In the genomic region with DNA sequence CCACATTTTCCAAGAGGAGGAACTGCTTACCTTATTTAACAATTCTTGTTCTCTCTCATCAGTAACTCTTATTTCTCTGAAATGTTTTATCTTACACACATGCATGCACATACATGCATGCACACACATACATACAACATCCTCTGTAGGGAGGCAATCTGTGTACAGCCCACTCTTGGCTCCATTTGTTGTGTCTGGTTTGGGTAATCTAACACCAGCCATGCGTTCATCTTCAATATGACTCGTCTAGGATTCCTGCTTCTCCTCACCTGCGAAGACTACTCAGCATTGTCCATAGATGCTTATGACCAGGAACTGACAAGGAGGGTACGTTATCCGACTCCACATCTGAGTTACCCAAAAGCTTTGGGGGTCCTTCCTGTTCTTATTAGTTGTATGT, we compare ENCODE assay signal across 32 cellular contexts. TPM values are rescaled to one million over a fixed set of nuclear protein-coding genes. Genes with fewer than 3 reads are reported as not detected.
"Had no signal": no experiment of that assay in that cellular context is flagged by ENCODE, and none has a peak within 500 bp of the region (broad histone marks: within the 10 kb centered on the region; RNA-seq: fewer than 3 reads in every experiment).

No MANE protein-coding gene starts in this region.

- H3K4me3 ChIP-seq: MG63, SJSA1 had no signal

- ATAC-seq: activated CD8-positive, alpha-beta memory T cell treated with anti-CD3 and anti-CD28 coated beads, Interleukin-2, amount 10 ng/mL, durations not matched to agents 7 days and 5 days; activated naive CD8-positive, alpha-beta T cell treated with anti-CD3 and anti-CD28 coated beads, Interleukin-2, amount 50 U/mL, for 24 hours; Panc1 had no signal

- H3K36me3 ChIP-seq: MG63, SJSA1 had no signal

- H3K9me3 ChIP-seq: MG63, SJSA1 had no signal

- DNase-seq: activated CD4-positive, alpha-beta memory T cell treated with anti-CD3 and anti-CD28 coated beads for 36 hours; activated CD4-positive, alpha-beta T cell treated with anti-CD3 and anti-CD28 coated beads, Interleukin-2, amount 50 U/mL, for 1 hour; activated CD8-positive, alpha-beta memory T cell treated with anti-CD3 and anti-CD28 coated beads, Interleukin-2, amount 10 ng/mL, durations not matched to agents 7 days and 5 days; activated CD8-positive, alpha-beta memory T cell treated with anti-CD3 and anti-CD28 coated beads, Interleukin-2, amount 50 U/mL, for 48 hours; activated effector memory CD4-positive, alpha-beta T cell treated with Interleukin-2 at 50 U/mL for 16 hours; activated naive CD4-positive, alpha-beta T cell treated with anti-CD3 and anti-CD28 coated beads, Interleukin-2, amount 10 ng/mL, durations not matched to agents 7 days and 5 days; activated naive CD8-positive, alpha-beta T cell treated with anti-CD3 and anti-CD28 coated beads, Interleukin-2, amount 50 U/mL, for 24 hours; activated T-cell treated with anti-CD3 and anti-CD28 coated beads, Interleukin-2, amount 50 U/mL, for 48 hours; anterior cingulate cortex; caudate nucleus; cerebellar nuclear complex; Kasumi-1; KG1; MG63; NCI-H1048; NCI-H1105 treated with DMSO at 0.1 percent for 48 hours; NCI-H1436; NCI-H1694; NCI-H1930; NCI-H2081 treated with DMSO at 0.1 percent for 48 hours; NCI-H2171 treated with DMSO at 0.1 percent for 48 hours; NCI-H2227 treated with DMSO at 0.1 percent for 48 hours; NCI-H446; NCI-H510A treated with DMSO at 0.1 percent for 48 hours; NCI-H526 treated with DMSO at 0.1 percent for 48 hours; NCI-H774; SHP77 treated with DMSO at 0.1 percent for 48 hours; T1000 had no signal

- H3K27me3 ChIP-seq: MG63, SJSA1 had no signal

- H3K27ac ChIP-seq: SJSA1 had no signal

RNA-seq across cellular contexts. Expression of a gene that starts 18.0 kb away (rescaled TPM):
- total RNA-seq: activated CD4-positive, alpha-beta memory T cell treated with anti-CD3 and anti-CD28 coated beads for 36 hours; activated CD8-positive, alpha-beta memory T cell treated with anti-CD3 and anti-CD28 coated beads, Interleukin-2, amount 10 ng/mL, durations not matched to agents 7 days and 5 days; T-helper 1 cell treated with Interleukin-12 subunit alpha and Interleukin-12 subunit beta and Interleukin-4 antibody, amounts not matched to agents 30 ng/mL and 1 ng/mL, for 36 hours; T-helper 2 cell treated with Interferon-gamma antibody and Interleukin-4, amounts not matched to agents 100 ng/mL and 5 ng/mL, for 36 hours had no signal
